In the genomic region with DNA sequence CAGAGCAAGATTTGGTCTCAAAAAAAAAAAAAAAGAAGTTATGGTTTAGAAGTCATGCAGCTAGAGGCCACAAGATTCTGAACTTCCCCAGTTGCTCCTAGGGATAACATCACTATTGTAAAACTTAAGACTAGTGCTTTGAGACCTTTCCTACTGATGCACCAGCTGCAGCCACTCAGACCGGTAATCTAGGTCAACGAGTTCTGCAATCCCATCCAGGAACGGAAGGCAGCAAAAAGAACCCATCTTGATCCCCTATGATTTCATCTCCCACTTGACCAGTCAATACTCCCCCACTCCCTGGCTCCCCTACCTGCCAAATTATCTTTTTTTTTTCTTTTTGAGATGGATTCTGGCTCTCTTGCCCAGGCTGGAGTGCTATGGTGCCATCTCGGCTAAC, we compare ENCODE assay signal across 15 cellular contexts. TPM values are rescaled to one million over a fixed set of nuclear protein-coding genes. Genes with fewer than 3 reads are reported as not detected.
DNase-seq lines count a peak whose midpoint lies in the region; ATAC-seq, FAIRE-seq and TF ChIP-seq lines count a peak whose summit lies in the region.
"Had no signal": no experiment of that assay in that cellular context is flagged by ENCODE, and none has a peak within 500 bp of the region (broad histone marks: within the 10 kb centered on the region; RNA-seq: fewer than 3 reads in every experiment).

No MANE protein-coding gene starts in this region.

- H3K4me3 ChIP-seq in H1 (ENCODE audit: extremely low read depth in 1 of 4, insufficient read depth in 2 of 4, low read depth in 3 of 4, low read length in 4 of 4) (no peak overlapping the region), neuronal stem cell (ENCODE audit: low read length in 2 of 2) (no peak overlapping the region)
- H3K4me3 ChIP-seq: GM12878, HAP-1 had no signal

- H2BK120ac ChIP-seq in H1 (replicated peaks; ENCODE audit: low read depth, low read length) (no peak overlapping the region), neuronal stem cell (ENCODE audit: low read depth, low read length) (no peak overlapping the region)

- H3K56ac ChIP-seq in H1 (replicated peaks; ENCODE audit: insufficient read length, low read depth, low read length): no peak overlapping the region

- H3K79me2 ChIP-seq in H1 (ENCODE audit: control insufficient read depth in 1 of 2, insufficient read depth in 2 of 2, low read length in 2 of 2): no peaks in the 10 kb centered on the region

- DNase-seq in DMS53 (lab: John Stamatoyannopoulos, UW) (peak; percentile 19), DMS53 treated with DMSO at 0.1 percent for 48 hours (lab: John Stamatoyannopoulos, UW; ENCODE audit: unreplicated experiment) (no peak), H1 (ENCODE audit: low read depth in 1 of 2, low spot score in 2 of 2) (no peak), neuronal stem cell (ENCODE audit: low spot score) (no peak), SW480 (ENCODE audit: low spot score) (no peak)
- no peak for DNase-seq in activated naive CD8-positive, alpha-beta T cell treated with anti-CD3 and anti-CD28 coated beads, Interleukin-2, amount 10 ng/mL, durations not matched to agents 7 days and 5 days
- no peak for DNase-seq in activated naive CD8-positive, alpha-beta T cell treated with anti-CD3 and anti-CD28 coated beads for 36 hours
- DNase-seq: Caco-2; CD8-positive, alpha-beta memory T cell; GOT3 had no signal

- peaks cover 0 to 6% (median 4%) of the 10 kb centered on the region in 4 experiments; a peak in 4 of 7 replicates for H3K4me1 ChIP-seq in H1 (replicated peaks in 1 of 4; ENCODE audit: control insufficient read depth in 3 of 4, insufficient read depth in 4 of 4, low read length in 3 of 4)
- no peaks in the 10 kb centered on the region for H3K4me1 ChIP-seq in neuronal stem cell (ENCODE audit: control insufficient read depth in 2 of 2, insufficient read depth in 1 of 2, low read depth in 1 of 2, low read length in 2 of 2)

- no peaks in the 10 kb centered on the region; a peak in 1 of 4 replicates for H3K9me3 ChIP-seq in H1 (ENCODE audit: insufficient read depth in 2 of 2, low read depth in 1 of 2, low read length in 1 of 2)
- no peaks in the 10 kb centered on the region for H3K9me3 ChIP-seq in neuronal stem cell (replicated peaks in 1 of 2; ENCODE audit: control insufficient read depth in 2 of 2, insufficient read depth in 1 of 2, low read depth in 1 of 2, low read length in 2 of 2)
- H3K9me3 ChIP-seq: Caco-2, HAP-1 had no signal

- H3K18ac ChIP-seq in H1 (ENCODE audit: extremely low read depth, low read length) (no peak overlapping the region), neuronal stem cell (ENCODE audit: low read length) (no peak overlapping the region)

- H2AFZ ChIP-seq in H1 (ENCODE audit: low read length): no peak overlapping the region
- H2AFZ ChIP-seq in neuronal stem cell (ENCODE audit: low read length): no peak overlapping the region

- no peak overlapping the region for H2BK12ac ChIP-seq in H1 (ENCODE audit: low read depth, low read length)
- no peak overlapping the region for H2BK12ac ChIP-seq in neuronal stem cell (ENCODE audit: low read length)

- no peaks in the 10 kb centered on the region for H3K23me2 ChIP-seq in H1 (ENCODE audit: low read depth, low read length)

- H2BK15ac ChIP-seq in H1 (ENCODE audit: low read length) (no peak overlapping the region), neuronal stem cell (ENCODE audit: low read length) (no peak overlapping the region)

- H2AK5ac ChIP-seq in H1 (ENCODE audit: low read depth, low read length): no peak overlapping the region
- no peak overlapping the region for H2AK5ac ChIP-seq in neuronal stem cell (ENCODE audit: low read depth, low read length)

- H3K23ac ChIP-seq in H1 (ENCODE audit: insufficient read length) (no peak overlapping the region), neuronal stem cell (ENCODE audit: low read depth, low read length, poor library complexity) (no peak overlapping the region)

- WGBS in H1 (ENCODE audit: extremely low coverage in 1 of 2, insufficient coverage in 1 of 2, insufficient read length in 1 of 2, insufficient replicate concordance in 2 of 2, low coverage in 1 of 2, low lambda C conversion rate in 2 of 2, missing lambda C conversion rate in 1 of 2), 2 experiments: 94% methylated on average over 4 of the region's 4 CpGs; no CpG with 5 or more reads in 1 of the 2 experiments
- WGBS in neuronal stem cell (ENCODE audit: extremely low coverage in 2 of 2, insufficient read length in 2 of 2, insufficient replicate concordance in 1 of 2), 2 donors: no CpG with 5 or more reads among the region's 4 CpGs

- no peak overlapping the region for H4K5ac ChIP-seq in H1 (ENCODE audit: insufficient read length, low read depth, low read length)

- peak overlapping the region; percentile 89; the same call in 1 of the 2 replicates for H2BK20ac ChIP-seq in H1 (ENCODE audit: low read length)

- H2BK5ac ChIP-seq in H1 (ENCODE audit: low read depth, low read length) (no peak overlapping the region; the same call in 1 of the 2 replicates), neuronal stem cell (ENCODE audit: low read length) (no peak overlapping the region)

- no peak for TF ChIP-seq EP300 in H1 (IDR thresholded peaks at IDR 0.05; ENCODE audit: borderline replicate concordance in 1 of 2, low read depth in 2 of 2, low read length in 2 of 2)

- peaks cover 22% of the 10 kb centered on the region for H3K4me1 Mint-ChIP-seq in activated naive CD8-positive, alpha-beta T cell treated with anti-CD3 and anti-CD28 coated beads, Interleukin-2, amount 10 ng/mL, durations not matched to agents 7 days and 5 days
- peaks cover 24% of the 10 kb centered on the region for H3K4me1 Mint-ChIP-seq in activated naive CD8-positive, alpha-beta T cell treated with anti-CD3 and anti-CD28 coated beads for 36 hours

- ATAC-seq in activated naive CD8-positive, alpha-beta T cell treated with anti-CD3 and anti-CD28 coated beads, Interleukin-2, amount 10 ng/mL, durations not matched to agents 7 days and 5 days (ENCODE audit: low read depth): no peak
- ATAC-seq in GM19023 (IDR thresholded peaks at IDR 0.05; ENCODE audit: unreplicated experiment): no peak
- ATAC-seq: GM12878 had no signal

- no peak overlapping the region for H3K4me3 Mint-ChIP-seq in activated naive CD8-positive, alpha-beta T cell treated with anti-CD3 and anti-CD28 coated beads, Interleukin-2, amount 10 ng/mL, durations not matched to agents 7 days and 5 days
- no peak overlapping the region for H3K4me3 Mint-ChIP-seq in activated naive CD8-positive, alpha-beta T cell treated with anti-CD3 and anti-CD28 coated beads for 36 hours
- H3K4me3 Mint-ChIP-seq: CD8-positive, alpha-beta memory T cell had no signal

- H3K4me2 ChIP-seq in H1 (ENCODE audit: insufficient read depth in 1 of 2, low read depth in 2 of 2, low read length in 2 of 2): no peak overlapping the region
- H3K4me2 ChIP-seq in neuronal stem cell (ENCODE audit: insufficient read depth, low read length, poor library complexity, severe bottlenecking): peak overlapping the region; percentile 11

- no peak overlapping the region for H3K9ac ChIP-seq in H1 (replicated peaks in 1 of 4; ENCODE audit: extremely low read depth in 1 of 4, low read depth in 3 of 4, low read length in 3 of 4)
- H3K9ac ChIP-seq in neuronal stem cell (ENCODE audit: low read depth, low read length, poor library complexity): no peak overlapping the region

- TF ChIP-seq POLR2A in H1 (IDR thresholded peaks at IDR 0.05; ENCODE audit: control extremely low read depth in 1 of 2, low read depth in 2 of 2, low read length in 2 of 2): no peak

- no peak overlapping the region for H3K27ac ChIP-seq in H1 (ENCODE audit: low read depth, low read length)
- H3K27ac ChIP-seq in neuronal stem cell (replicated peaks; ENCODE audit: low read length): no peak overlapping the region
- H3K27ac ChIP-seq: 22Rv1 had no signal

- CTCF ChIA-PET in H1 (lab: Charles Lee; ENCODE audit: partially characterized antibody): interaction anchor here (1.2 to 2.4 kb wide), 2 partner anchors 122 to 141 kb away, joined by 4 to 11 read pairs; no protein-coding TSS in a partner anchor

- no peak for FAIRE-seq in H1 (lab: Jason Lieb, UNC)
- FAIRE-seq: GM12878, GM18507 had no signal

- H4K20me1 ChIP-seq in H1 (replicated peaks in 1 of 2; ENCODE audit: control insufficient read depth in 1 of 2, insufficient read depth in 2 of 2, low read length in 2 of 2): no peaks in the 10 kb centered on the region

- H4K91ac ChIP-seq in H1 (replicated peaks; ENCODE audit: insufficient read length, low read length): no peak overlapping the region
- no peak overlapping the region for H4K91ac ChIP-seq in neuronal stem cell (ENCODE audit: low read depth, low read length, poor library complexity)

- H3K9me3 Mint-ChIP-seq in activated naive CD8-positive, alpha-beta T cell treated with anti-CD3 and anti-CD28 coated beads, Interleukin-2, amount 10 ng/mL, durations not matched to agents 7 days and 5 days: no peaks in the 10 kb centered on the region
- H3K9me3 Mint-ChIP-seq in activated naive CD8-positive, alpha-beta T cell treated with anti-CD3 and anti-CD28 coated beads for 36 hours: no peaks in the 10 kb centered on the region
- H3K9me3 Mint-ChIP-seq: CD8-positive, alpha-beta memory T cell had no signal

- H3K27me3 Mint-ChIP-seq in activated naive CD8-positive, alpha-beta T cell treated with anti-CD3 and anti-CD28 coated beads, Interleukin-2, amount 10 ng/mL, durations not matched to agents 7 days and 5 days: no peaks in the 10 kb centered on the region
- H3K27me3 Mint-ChIP-seq in activated naive CD8-positive, alpha-beta T cell treated with anti-CD3 and anti-CD28 coated beads for 36 hours: no peaks in the 10 kb centered on the region
- H3K27me3 Mint-ChIP-seq: CD8-positive, alpha-beta memory T cell had no signal

- H3K36me3 ChIP-seq in H1 (ENCODE audit: control insufficient read depth in 2 of 4, insufficient read depth in 4 of 4, low read length in 3 of 4) (no peaks in the 10 kb centered on the region; a peak in 2 of 8 replicates), neuronal stem cell (replicated peaks in 1 of 2; ENCODE audit: control insufficient read depth in 2 of 2, insufficient read depth in 2 of 2, low read length in 2 of 2) (no peaks in the 10 kb centered on the region)
- H3K36me3 ChIP-seq: HAP-1 had no signal

- POLR2A ChIA-PET in activated naive CD8-positive, alpha-beta T cell treated with anti-CD3 and anti-CD28 coated beads, Interleukin-2, amount 10 ng/mL, durations not matched to agents 7 days and 5 days (lab: Charles Lee): no interaction called here
- POLR2A ChIA-PET in H1 (lab: Charles Lee; ENCODE audit: partially characterized antibody): no interaction called here

- H4K8ac ChIP-seq in H1 (ENCODE audit: extremely low read depth, insufficient read depth, low read length) (no peak overlapping the region), neuronal stem cell (ENCODE audit: low read depth, low read length) (no peak overlapping the region)

- H3K14ac ChIP-seq in H1 (ENCODE audit: insufficient read length) (no peak overlapping the region), neuronal stem cell (ENCODE audit: low read length) (no peak overlapping the region)

- H3K79me1 ChIP-seq in H1 (ENCODE audit: low read depth, low read length) (no peaks in the 10 kb centered on the region), neuronal stem cell (ENCODE audit: low read depth, low read length) (no peaks in the 10 kb centered on the region)

- H3K4ac ChIP-seq in H1 (replicated peaks; ENCODE audit: insufficient read length, low read depth, low read length) (no peak overlapping the region), neuronal stem cell (ENCODE audit: low read length) (no peak overlapping the region)

- no peak for TF ChIP-seq RAD21 in H1 (IDR thresholded peaks at IDR 0.05 in 1 of 2, conservative IDR thresholded peaks at IDR 0.05 in 1 of 2; ENCODE audit: low read depth in 2 of 2, low read length in 2 of 2)

- H3K27ac Mint-ChIP-seq in activated naive CD8-positive, alpha-beta T cell treated with anti-CD3 and anti-CD28 coated beads, Interleukin-2, amount 10 ng/mL, durations not matched to agents 7 days and 5 days: peak overlapping the region; percentile 14
- no peak overlapping the region for H3K27ac Mint-ChIP-seq in activated naive CD8-positive, alpha-beta T cell treated with anti-CD3 and anti-CD28 coated beads for 36 hours

- TF ChIP-seq CTCF in H1 (IDR thresholded peaks at IDR 0.05; ENCODE audit: control extremely low read depth in 1 of 3, insufficient read depth in 1 of 3, low read depth in 1 of 3, low read length in 3 of 3): no peak

- H3K27me3 ChIP-seq in H1 (replicated peaks in 1 of 4; ENCODE audit: control insufficient read depth in 3 of 4, extremely low read depth in 1 of 4, insufficient read depth in 3 of 4, low read length in 3 of 4) (no peaks in the 10 kb centered on the region), neuronal stem cell (ENCODE audit: control insufficient read depth in 3 of 3, insufficient read depth in 3 of 3, low read depth in 1 of 3, low read length in 3 of 3) (no peaks in the 10 kb centered on the region)

- no peaks in the 10 kb centered on the region for H3K36me3 Mint-ChIP-seq in activated naive CD8-positive, alpha-beta T cell treated with anti-CD3 and anti-CD28 coated beads, Interleukin-2, amount 10 ng/mL, durations not matched to agents 7 days and 5 days
- no peaks in the 10 kb centered on the region for H3K36me3 Mint-ChIP-seq in activated naive CD8-positive, alpha-beta T cell treated with anti-CD3 and anti-CD28 coated beads for 36 hours
- H3K36me3 Mint-ChIP-seq: CD8-positive, alpha-beta memory T cell had no signal

RNA-seq across cellular contexts. Expression of gene TTC39B, which starts 46.9 kb away (rescaled TPM):
- 10 to 100 TPM; 33.6 to 35.2 TPM for total RNA-seq in activated naive CD8-positive, alpha-beta T cell treated with anti-CD3 and anti-CD28 coated beads, Interleukin-2, amount 10 ng/mL, durations not matched to agents 7 days and 5 days
- total RNA-seq in activated naive CD8-positive, alpha-beta T cell treated with anti-CD3 and anti-CD28 coated beads for 36 hours: 10 to 100 TPM; 16.2 to 17.3 TPM
- total RNA-seq in H1 (2021; fragmentation: NEBNext Ultra II Directional; extraction: Animal tissue kit (Norgen Biotek cat#: 25700)): 9.5 and 10.9 TPM in 2 replicates
- 1.3 and 1.6 TPM in 2 replicates for polyA plus RNA-seq in H1 (2011; rRNA removed)
- 2.1 TPM for polyA plus RNA-seq in H1 (2011; cell fraction: cytosol; rRNA removed)
- 3.8 TPM for polyA plus RNA-seq in H1 (2011; cell fraction: nucleus; rRNA removed)
- 4.6 to 7.9 TPM (median 5.3 TPM) in 4 replicates for polyA plus RNA-seq in H1 (2012, experiment 1 of 2)
- polyA plus RNA-seq in H1 (2012, experiment 2 of 2): 0.39 TPM
- 4.8 TPM for polyA plus RNA-seq in H1 (2013, experiment 1 of 2)
- 5.7 TPM for polyA plus RNA-seq in H1 (2013, experiment 2 of 2)
- polyA minus RNA-seq in H1 (2011; rRNA and poly(A)+ RNA removed): 17.7 and 22.7 TPM in 2 replicates
- polyA minus RNA-seq in H1 (2011; cell fraction: cytosol; rRNA and poly(A)+ RNA removed): 11.2 TPM
- 17.5 TPM for polyA minus RNA-seq in H1 (2011; cell fraction: nucleus; rRNA and poly(A)+ RNA removed)
- polyA plus RNA-seq in neuronal stem cell (2013, experiment 1 of 2): 2.0 TPM
- polyA plus RNA-seq in neuronal stem cell (2013, experiment 2 of 2): 1.7 TPM
